1 cellular context compared by ENCODE assay signal in genomic region chr5:140341591-140341990, GRCh38.
TF ChIP-seq lines count a peak whose summit lies in the region.

No MANE protein-coding gene starts in this region.

TF ChIP-seq in endothelial cell of umbilical vein, 7 proteins besides CTCF, POLR2A, EP300 and RAD21 (continued from another document):
- TF ChIP-seq MAX (IDR thresholded peaks at IDR 0.05; ENCODE audit: insufficient read depth, insufficient read length) (no peak), MYC (IDR thresholded peaks at IDR 0.05; ENCODE audit: low read depth, low read length) (no peak), POLR2AphosphoS5 (IDR thresholded peaks at IDR 0.05; ENCODE audit: insufficient read depth, low read depth, low read length) (no peak), JUN (IDR thresholded peaks at IDR 0.05; ENCODE audit: borderline replicate concordance, insufficient read depth, insufficient read length, low read depth) (no peak), EZH2 (IDR thresholded peaks at IDR 0.05; ENCODE audit: borderline replicate concordance, low read depth, low read length, severe bottlenecking) (no peak)
